ENCODE assay signal across 7 cellular contexts in the genomic region with DNA sequence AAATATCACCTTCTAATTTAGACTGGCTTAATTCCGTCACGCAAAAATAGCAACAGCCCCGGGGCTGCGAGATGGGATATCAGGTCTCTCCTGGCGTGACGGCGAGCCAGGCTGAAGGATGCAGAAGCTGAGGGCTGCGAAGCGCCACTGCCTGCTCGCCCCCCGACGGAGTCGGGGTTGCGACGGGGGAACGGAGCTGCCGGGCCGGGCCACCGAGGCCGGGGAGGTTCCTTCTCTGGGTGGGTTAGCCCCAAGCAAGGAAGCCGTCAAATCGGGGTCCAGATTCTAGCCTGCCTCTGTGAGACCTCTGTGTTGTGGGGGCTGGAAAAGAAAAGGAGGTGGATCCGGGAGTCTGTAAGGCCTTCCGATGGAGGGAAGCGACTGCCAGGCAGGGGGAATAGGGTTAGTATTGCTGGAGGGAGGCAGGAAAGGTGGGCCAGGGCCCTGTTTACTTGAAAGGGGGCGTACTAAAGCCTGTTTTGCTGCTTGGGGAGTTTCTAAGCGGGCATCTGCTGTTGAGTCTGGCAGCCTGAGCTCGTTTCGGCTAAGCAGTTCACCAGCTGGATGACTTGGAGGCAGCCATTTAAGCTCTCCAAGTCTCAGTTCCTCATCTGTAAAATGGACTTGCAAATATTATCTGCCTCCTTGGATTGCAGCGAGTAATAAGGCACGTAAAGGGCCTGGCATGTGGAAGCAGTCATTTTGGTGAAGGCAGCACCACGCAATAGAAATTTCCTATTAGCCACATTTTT. TPM values are rescaled to one million over a fixed set of nuclear protein-coding genes. Genes with fewer than 3 reads are reported as not detected.
A peak's percentile ranks its signal among the peaks of the same experiment; 100 is the strongest.
DNase-seq lines count a peak whose midpoint lies in the region; ATAC-seq and TF ChIP-seq lines count a peak whose summit lies in the region.

No MANE protein-coding gene starts in this region.

- H3K4me1 Mint-ChIP-seq in mesothelial cell of epicardium = peaks cover 25% of the 10 kb centered on the region

- no peaks in the 10 kb centered on the region for H3K9me3 ChIP-seq in ES-I3 (ENCODE audit: control insufficient read depth, insufficient read depth, low read length)

- H3K27ac Mint-ChIP-seq in mesothelial cell of epicardium = peak overlapping the region; percentile 97

- 9% methylated on average over 32 of the region's 32 CpGs for WGBS in urinary bladder

- peak overlapping the region; percentile 66 for H3K4me3 ChIP-seq in urinary bladder (ENCODE audit: low read depth, low read length)

- H3K9me3 Mint-ChIP-seq in mesothelial cell of epicardium = no peaks in the 10 kb centered on the region

- peak overlapping the region; percentile 76 for H3K9ac ChIP-seq in ES-I3 (ENCODE audit: low read depth, low read length)

- ATAC-seq in GM19372 (IDR thresholded peaks at IDR 0.05; ENCODE audit: low read depth, unreplicated experiment) (peak; percentile 19), HG03439 (IDR thresholded peaks at IDR 0.05; ENCODE audit: unreplicated experiment) (peak; percentile 26)

- no peak for TF ChIP-seq CTCF in mesothelial cell of epicardium (IDR thresholded peaks at IDR 0.05; ENCODE audit: unreplicated experiment)

- H3K4me1 ChIP-seq in ES-I3 (ENCODE audit: insufficient read depth, low read length) = peaks cover 11% of the 10 kb centered on the region
- H3K4me1 ChIP-seq in urinary bladder (ENCODE audit: insufficient read depth) = no peaks in the 10 kb centered on the region

- TF ChIP-seq POLR2A in Raji (IDR thresholded peaks at IDR 0.05; ENCODE audit: insufficient read depth, low read depth, low read length) = peak; percentile 45; the same call in 1 of the 2 replicates

- no peaks in the 10 kb centered on the region for H3K27me3 Mint-ChIP-seq in mesothelial cell of epicardium (ENCODE audit: low read depth)

- H3K27ac ChIP-seq in urinary bladder (ENCODE audit: low read depth) = peak overlapping the region; percentile 72

- peak; percentile 19 for DNase-seq in effector CD8-positive, alpha-beta T cell (lab: John Stamatoyannopoulos, UW)
- DNase-seq in mesothelial cell of epicardium (ENCODE audit: low spot score in 2 of 2, unreplicated experiment in 2 of 2) = peak in 1 of 2 experiments; percentile 67

- H3K36me3 ChIP-seq in ES-I3 (ENCODE audit: insufficient read depth, low read length) = no peaks in the 10 kb centered on the region
- no peaks in the 10 kb centered on the region for H3K36me3 ChIP-seq in urinary bladder (ENCODE audit: insufficient read depth)

- peak overlapping the region; percentile 79 for H3K4me3 Mint-ChIP-seq in mesothelial cell of epicardium

- H3K36me3 Mint-ChIP-seq in mesothelial cell of epicardium = no peaks in the 10 kb centered on the region

RNA-seq across cellular contexts. Expression of a gene that starts 43.8 kb away (rescaled TPM):
- total RNA-seq in mesothelial cell of epicardium = 0.14 to 0.44 TPM (median 0.22 TPM) in 3 replicates
- total RNA-seq in urinary bladder = 7.1 TPM
- 8.2 TPM for polyA plus RNA-seq in urinary bladder

RNA-seq across cellular contexts. Expression of a gene that starts 44.3 kb away (rescaled TPM):
- 96.1 to 106 TPM (median 100.0 TPM) in 3 replicates for total RNA-seq in mesothelial cell of epicardium
- total RNA-seq in urinary bladder = 128 TPM
- polyA plus RNA-seq in urinary bladder = 36.6 TPM

RNA-seq across cellular contexts. Expression of a gene that starts 57.8 kb away (rescaled TPM):
- not detected in 3 replicates for total RNA-seq in mesothelial cell of epicardium
- total RNA-seq in urinary bladder = not detected
- polyA plus RNA-seq in urinary bladder = 0.13 TPM
